In the genomic region with DNA sequence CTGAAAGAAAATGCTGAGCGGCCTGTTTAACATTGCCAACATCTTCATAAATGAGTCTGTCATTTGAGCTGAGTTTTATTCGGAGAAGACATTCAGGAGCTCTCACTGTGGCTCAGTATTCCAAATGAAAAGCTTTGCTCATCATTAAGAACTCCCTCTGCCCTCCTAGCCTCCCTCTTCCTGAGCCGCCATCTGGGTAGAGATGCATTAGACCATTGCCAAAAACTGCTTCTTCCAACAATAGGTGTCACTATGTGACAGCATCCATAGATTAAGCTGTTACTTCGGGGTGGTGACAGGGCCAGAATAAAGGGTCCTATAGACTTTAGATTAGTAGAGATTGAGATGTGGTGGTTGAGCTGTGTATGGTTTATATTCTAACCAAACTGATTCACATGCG, we compare ENCODE assay signal across 15 cellular contexts.
"Had no signal": no experiment of that assay in that cellular context is flagged by ENCODE, and none has a peak within 500 bp of the region (broad histone marks: within the 10 kb centered on the region; RNA-seq: fewer than 3 reads in every experiment).

No MANE protein-coding gene starts in this region.

- H3K27ac Mint-ChIP-seq: activated T-helper 17 cell treated with anti-CD3 and anti-CD28 coated beads, Interleukin-2, amount 50 U/mL, for 72 hours had no signal

- DNase-seq: activated CD4-positive, alpha-beta T cell treated with anti-CD3 and anti-CD28 coated beads, Interleukin-2, amount 50 U/mL, for 48 hours; activated naive CD4-positive, alpha-beta T cell treated with Interleukin-2 at 50 U/mL for 16 hours; anterior cingulate cortex; brain microvascular endothelial cell; effector memory CD4-positive, alpha-beta T cell; foreskin keratinocyte; lower lobe of right lung; midbrain; psoas muscle; T1000 had no signal

- H3K4me1 Mint-ChIP-seq: activated T-helper 17 cell treated with anti-CD3 and anti-CD28 coated beads, Interleukin-2, amount 50 U/mL, for 72 hours; central memory CD8-positive, alpha-beta T cell had no signal

- ATAC-seq: activated T-helper 17 cell treated with anti-CD3 and anti-CD28 coated beads, Interleukin-2, amount 50 U/mL, for 72 hours; foreskin keratinocyte; lower lobe of right lung; psoas muscle; sciatic nerve had no signal

- H3K4me3 Mint-ChIP-seq: activated T-helper 17 cell treated with anti-CD3 and anti-CD28 coated beads, Interleukin-2, amount 50 U/mL, for 72 hours; central memory CD8-positive, alpha-beta T cell; neural crest cell had no signal

- H3K9me3 Mint-ChIP-seq: central memory CD8-positive, alpha-beta T cell; neural crest cell had no signal

- H3K4me3 ChIP-seq: lower lobe of right lung, psoas muscle, thoracic aorta had no signal

- H3K27me3 Mint-ChIP-seq: activated T-helper 17 cell treated with anti-CD3 and anti-CD28 coated beads, Interleukin-2, amount 50 U/mL, for 72 hours; central memory CD8-positive, alpha-beta T cell had no signal
